1 cellular context compared by ENCODE assay signal in genomic region chr1:53196485-53197271, GRCh38.
TF ChIP-seq lines count a peak whose summit lies in the region.

Gene CPT2, plus strand, starts transcription at chr1:53196824. Its CDS starts 120 bp downstream, at chr1:53196944.

TF ChIP-seq in K562, 482 proteins besides CTCF, POLR2A, EP300 and RAD21 (continued from another document and continues in another):
- TF ChIP-seq BCLAF1 (IDR thresholded peaks at IDR 0.05; ENCODE audit: borderline replicate concordance in 1 of 2, control insufficient read depth in 1 of 2, low read depth in 2 of 2, low read length in 1 of 2) (no peak), CBX8 (IDR thresholded peaks at IDR 0.05; ENCODE audit: borderline replicate concordance, extremely low read depth, low read depth, low read length, poor library complexity, severe bottlenecking) (no peak), NCOR1 (IDR thresholded peaks at IDR 0.05) (no peak), DNMT1 (IDR thresholded peaks at IDR 0.05) (no peak), MCM2 (IDR thresholded peaks at IDR 0.05; ENCODE audit: low read depth) (no peak), SLC30A9 (CRISPR knock-in tag; IDR thresholded peaks at IDR 0.05) (no peak), SMARCE1 (IDR thresholded peaks at IDR 0.05) (peak; percentile 72; the same call in 1 of the 2 replicates), PHB2 (IDR thresholded peaks at IDR 0.05; ENCODE audit: low read depth) (no peak), ARID3A (IDR thresholded peaks at IDR 0.05; ENCODE audit: borderline replicate concordance, low read depth, low read length) (no peak), RNF219 (CRISPR knock-in tag; IDR thresholded peaks at IDR 0.05) (no peak), SMAD4 (CRISPR knock-in tag; conservative IDR thresholded peaks at IDR 0.05) (peak; percentile 69; the same call in 1 of the 2 replicates), NEUROD1 (IDR thresholded peaks at IDR 0.05; ENCODE audit: borderline replicate concordance, low read depth, low read length, partially characterized antibody) (no peak), SIN3B (IDR thresholded peaks at IDR 0.05; ENCODE audit: low read depth) (peak; percentile 64; the same call in 1 of the 2 replicates), BRF2 (IDR thresholded peaks at IDR 0.05; ENCODE audit: borderline replicate concordance, insufficient read depth, insufficient read length) (no peak), ZNF780A (CRISPR knock-in tag; IDR thresholded peaks at IDR 0.05) (no peak), ZNF589 (CRISPR knock-in tag; IDR thresholded peaks at IDR 0.05; ENCODE audit: low read depth) (peak; percentile 57; the same call in 1 of the 2 replicates), PCBP1 (IDR thresholded peaks at IDR 0.05; ENCODE audit: low read depth, low read length, poor library complexity, severe bottlenecking) (peak; percentile 88), ZNF184 (CRISPR knock-in tag; IDR thresholded peaks at IDR 0.05) (no peak), ZNF263 (CRISPR knock-in tag; IDR thresholded peaks at IDR 0.05; ENCODE audit: borderline replicate concordance) (peak; percentile 64), ZMIZ1 (IDR thresholded peaks at IDR 0.05; ENCODE audit: low read depth in 2 of 2, low read length in 2 of 2) (peak in 1 of 2 experiments; percentile 28; a peak in 1 of 4 replicates), ZNF354B (CRISPR knock-in tag; IDR thresholded peaks at IDR 0.05) (no peak), STAG1 (CRISPR knock-in tag; IDR thresholded peaks at IDR 0.05; ENCODE audit: borderline replicate concordance) (no peak; the same call in 1 of the 2 replicates), HDAC2 (IDR thresholded peaks at IDR 0.05) (0 out of 2 replicates have a peak, but pooled peaks have one; percentile 58), U2AF2 (optimal IDR thresholded peaks at IDR 0.05; ENCODE audit: low read depth, low read length) (no peak), CHAMP1 (IDR thresholded peaks at IDR 0.05) (no peak), PHF8 (IDR thresholded peaks at IDR 0.05; ENCODE audit: borderline replicate concordance, low read length) (peak; percentile 98), E4F1 (CRISPR knock-in tag; IDR thresholded peaks at IDR 0.05; ENCODE audit: borderline replicate concordance) (no peak), ZBTB17 (CRISPR knock-in tag; IDR thresholded peaks at IDR 0.05) (peak; percentile 65; the same call in 1 of the 2 replicates), CHCHD3 (CRISPR knock-in tag; IDR thresholded peaks at IDR 0.05) (no peak), RBM34 (IDR thresholded peaks at IDR 0.05; ENCODE audit: borderline replicate concordance, insufficient read depth, low read length) (no peak), ZNF395 (CRISPR knock-in tag; IDR thresholded peaks at IDR 0.05) (peak; percentile 42; the same call in 1 of the 2 replicates), NBN (IDR thresholded peaks at IDR 0.05; ENCODE audit: low read depth) (peak; percentile 78; the same call in 1 of the 2 replicates), XRCC4 (IDR thresholded peaks at IDR 0.05; ENCODE audit: extremely low read depth, insufficient read depth, insufficient read length) (no peak), ZC3H8 (IDR thresholded peaks at IDR 0.05) (no peak), CXXC5 (CRISPR knock-in tag; IDR thresholded peaks at IDR 0.05) (peak; percentile 85), RBM22 (IDR thresholded peaks at IDR 0.05; ENCODE audit: low read depth, low read length, poor library complexity, severe bottlenecking) (peak; percentile 77), PTTG1 (tag; IDR thresholded peaks at IDR 0.05; ENCODE audit: low read depth) (no peak), ERF (CRISPR knock-in tag; IDR thresholded peaks at IDR 0.05) (peak; percentile 78; the same call in 1 of the 2 replicates), IRF9 (tag; IDR thresholded peaks at IDR 0.05) (no peak), RBBP5 (IDR thresholded peaks at IDR 0.05; ENCODE audit: borderline replicate concordance, insufficient read depth, low read length, poor library complexity, severe bottlenecking) (peak; percentile 88), CHD1 (IDR thresholded peaks at IDR 0.05; ENCODE audit: low read length) (peak; percentile 60), ZBTB7A (IDR thresholded peaks at IDR 0.05; ENCODE audit: borderline replicate concordance, control insufficient read depth, low read depth, low read length) (peak; percentile 43; the same call in 1 of the 2 replicates)
